ENCODE assay signal across 8 cellular contexts in genomic region chr11:3836903-3837302, GRCh38. TPM values are rescaled to one million over a fixed set of nuclear protein-coding genes. Genes with fewer than 3 reads are reported as not detected.
DNase-seq lines count a peak whose midpoint lies in the region; ATAC-seq and TF ChIP-seq lines count a peak whose summit lies in the region.

No MANE protein-coding gene starts in this region.

- no peaks in the 10 kb centered on the region; the same call in 1 of the 2 replicates for H3K36me3 ChIP-seq in GM23338 (ENCODE audit: insufficient read depth)
- peaks cover 6% of the 10 kb centered on the region for H3K36me3 ChIP-seq in effector memory CD4-positive, alpha-beta T cell (ENCODE audit: control insufficient read depth, insufficient read depth, low read length)

- no peak overlapping the region for H3K27ac Mint-ChIP-seq in GM23338

- peaks cover 26% of the 10 kb centered on the region for H3K4me1 ChIP-seq in GM23338 (ENCODE audit: insufficient read depth)
- H3K4me1 ChIP-seq in effector memory CD4-positive, alpha-beta T cell (ENCODE audit: control insufficient read depth, insufficient read depth, low read length, poor library complexity, severe bottlenecking), result peaks cover 74% of the 10 kb centered on the region

- no peak overlapping the region for H2AFZ ChIP-seq in GM23338

- H3K4me1 Mint-ChIP-seq in GM23338, result peaks cover 51% of the 10 kb centered on the region

- H3K9me3 ChIP-seq in effector memory CD4-positive, alpha-beta T cell (ENCODE audit: control insufficient read depth, low read length), result no peaks in the 10 kb centered on the region

- 0 out of 2 replicates have a peak, but pooled peaks cover 3% of the 10 kb centered on the region for H3F3A ChIP-seq in GM23338 (replicated peaks; ENCODE audit: low read depth)

- H3K9me3 Mint-ChIP-seq in GM23338, result no peaks in the 10 kb centered on the region; the same call in 2 of the 3 replicates

- peaks cover 73% of the 10 kb centered on the region for H3K79me2 ChIP-seq in GM23338 (replicated peaks; ENCODE audit: insufficient read depth)

- H3K4me3 Mint-ChIP-seq in GM23338, result no peak overlapping the region

- no peaks in the 10 kb centered on the region for H3K9me2 ChIP-seq in GM23338 (ENCODE audit: insufficient read depth)

- peaks cover 8% of the 10 kb centered on the region for H3K27me3 Mint-ChIP-seq in GM23338 (ENCODE audit: insufficient read depth, low read depth, poor library complexity)

- no peak overlapping the region for H3K4me3 ChIP-seq in GM23338
- H3K4me3 ChIP-seq in effector memory CD4-positive, alpha-beta T cell (ENCODE audit: insufficient read depth, low read depth, low read length, poor library complexity, severe bottlenecking), result peak overlapping the region; percentile 48

- H3K27ac ChIP-seq in GM23338 (ENCODE audit: low read depth), result no peak overlapping the region
- peak overlapping the region; percentile 98 for H3K27ac ChIP-seq in effector memory CD4-positive, alpha-beta T cell (ENCODE audit: insufficient read depth, low read length, poor library complexity, severe bottlenecking)

- DNase-seq in GM23338 (ENCODE audit: low spot score) (no peak), mucosa of gallbladder (ENCODE audit: low spot score) (no peak), NCI-H2107 (lab: John Stamatoyannopoulos, UW) (no peak)
- peak; percentile 48 to 50 for DNase-seq in activated CD4-positive, alpha-beta T cell treated with anti-CD3 and anti-CD28 coated beads for 4 hours
- DNase-seq in effector memory CD4-positive, alpha-beta T cell, result peak; percentile 15 to 46 (median 39)
- DNase-seq in stimulated activated CD4-positive, alpha-beta T cell treated with anti-CD3 and anti-CD28 coated beads, Interleukin-4, amount 100 ng/mL, for 24 hours, result peak; percentile 51

- peak overlapping the region; percentile 55; the same call in 1 of the 2 replicates for H3K4me2 ChIP-seq in GM23338

- peaks cover 57% of the 10 kb centered on the region for H4K20me1 ChIP-seq in GM23338 (replicated peaks; ENCODE audit: insufficient read depth)

- H3K36me3 Mint-ChIP-seq in GM23338 (ENCODE audit: low read depth), result peaks cover 15% of the 10 kb centered on the region

- H3K27me3 ChIP-seq in GM23338 (ENCODE audit: insufficient read depth), result no peaks in the 10 kb centered on the region
- H3K27me3 ChIP-seq in effector memory CD4-positive, alpha-beta T cell (replicated peaks; ENCODE audit: control insufficient read depth, insufficient read depth, low read length, poor library complexity, severe bottlenecking), result no peaks in the 10 kb centered on the region

- TF ChIP-seq CTCF in GM23338 (conservative IDR thresholded peaks at IDR 0.05; ENCODE audit: low read depth in 2 of 2), result no peak

- ATAC-seq in GM23338 (no peak), GM19328 (IDR thresholded peaks at IDR 0.05; ENCODE audit: unreplicated experiment) (no peak), HG03135 (IDR thresholded peaks at IDR 0.05; ENCODE audit: unreplicated experiment) (no peak)

TF ChIP-seq in GM23338, 12 proteins besides CTCF, POLR2A, EP300 and RAD21:
- TF ChIP-seq EZH2phosphoT487 (IDR thresholded peaks at IDR 0.05; ENCODE audit: unreplicated experiment), result no peak

RNA-seq across cellular contexts. Expression of gene RHOG, which starts 3.9 kb away (rescaled TPM):
- total RNA-seq in GM23338 (2014; rRNA removed; shearing (Covaris generic)), result 38.6 and 39.5 TPM in 2 replicates
- 23.2 and 26.3 TPM in 2 replicates for polyA plus RNA-seq in GM23338 (2016; fragmentation: Nextera tagmentation; extraction: Ambion mirVana)
- 57.2 TPM for total RNA-seq in mucosa of gallbladder

RNA-seq across cellular contexts. Expression of gene STIM1, which starts 18.6 kb away (rescaled TPM):
- total RNA-seq in GM23338 (2014; rRNA removed; shearing (Covaris generic)), result 9.3 and 14.0 TPM in 2 replicates
- 3.5 and 3.9 TPM in 2 replicates for polyA plus RNA-seq in GM23338 (2016; fragmentation: Nextera tagmentation; extraction: Ambion mirVana)
- 123 TPM for total RNA-seq in mucosa of gallbladder

RNA-seq across cellular contexts. Expression of gene PGAP2, which starts 28.5 kb away (rescaled TPM):
- total RNA-seq in GM23338 (2014; rRNA removed; shearing (Covaris generic)), result 43.2 TPM in 2 replicates
- 37.8 and 39.3 TPM in 2 replicates for polyA plus RNA-seq in GM23338 (2016; fragmentation: Nextera tagmentation; extraction: Ambion mirVana)
- 22.6 TPM for total RNA-seq in mucosa of gallbladder

RNA-seq across cellular contexts. Expression of gene NUP98, which starts 39.5 kb away (rescaled TPM):
- total RNA-seq in GM23338 (2014; rRNA removed; shearing (Covaris generic)), result 170 and 174 TPM in 2 replicates
- 20.7 and 23.9 TPM in 2 replicates for polyA plus RNA-seq in GM23338 (2016; fragmentation: Nextera tagmentation; extraction: Ambion mirVana)
- 60.1 TPM for total RNA-seq in mucosa of gallbladder

Comparison
In these comparisons a context has a peak if more than half of its experiments do, and no peak if none do; other contexts are left out.
1. DNase-seq: peak in activated CD4-positive, alpha-beta T cell treated with anti-CD3 and anti-CD28 coated beads for 4 hours (2 of 2), effector memory CD4-positive, alpha-beta T cell (3 of 3) and stimulated activated CD4-positive, alpha-beta T cell treated with anti-CD3 and anti-CD28 coated beads, Interleukin-4, amount 100 ng/mL, for 24 hours (single experiment); none in GM23338 (single experiment), mucosa of gallbladder (single experiment) and NCI-H2107 (single experiment).